Comparison of ENCODE assay signal across 1 cellular context in the genomic region with DNA sequence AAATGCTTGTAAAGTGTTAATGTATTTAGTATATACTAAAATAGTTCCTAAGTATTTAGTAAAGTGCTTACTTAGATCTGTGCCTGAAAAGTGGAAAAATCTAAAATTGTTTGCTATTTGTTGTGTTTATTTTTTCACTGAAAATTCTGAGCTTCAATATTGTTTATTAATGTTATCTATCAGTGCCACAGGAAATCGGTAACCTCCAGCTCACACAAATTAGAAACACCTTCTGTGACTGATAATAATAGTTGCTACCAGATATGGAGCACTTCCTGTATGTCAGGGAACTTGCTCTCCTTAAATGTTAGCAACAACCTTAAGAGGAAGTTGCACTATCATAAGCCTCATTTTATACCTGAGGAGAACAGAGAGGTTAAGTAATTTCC.
TF ChIP-seq lines count a peak whose summit lies in the region.

No MANE protein-coding gene starts in this region.

TF ChIP-seq in GM23338, 12 proteins besides CTCF, POLR2A, EP300 and RAD21 (continued from another document):
- TF ChIP-seq ZNF462 (CRISPR knock-in tag; IDR thresholded peaks at IDR 0.05) (no peak), EZH2phosphoT487 (IDR thresholded peaks at IDR 0.05; ENCODE audit: unreplicated experiment) (no peak), STAT1 (IDR thresholded peaks at IDR 0.05; ENCODE audit: unreplicated experiment) (no peak), EZH2 (IDR thresholded peaks at IDR 0.05; ENCODE audit: low read depth, unreplicated experiment) (no peak), ZNF114 (CRISPR knock-in tag; IDR thresholded peaks at IDR 0.05) (no peak)
